Comparison of ENCODE assay signal across 10 cellular contexts in the genomic region with DNA sequence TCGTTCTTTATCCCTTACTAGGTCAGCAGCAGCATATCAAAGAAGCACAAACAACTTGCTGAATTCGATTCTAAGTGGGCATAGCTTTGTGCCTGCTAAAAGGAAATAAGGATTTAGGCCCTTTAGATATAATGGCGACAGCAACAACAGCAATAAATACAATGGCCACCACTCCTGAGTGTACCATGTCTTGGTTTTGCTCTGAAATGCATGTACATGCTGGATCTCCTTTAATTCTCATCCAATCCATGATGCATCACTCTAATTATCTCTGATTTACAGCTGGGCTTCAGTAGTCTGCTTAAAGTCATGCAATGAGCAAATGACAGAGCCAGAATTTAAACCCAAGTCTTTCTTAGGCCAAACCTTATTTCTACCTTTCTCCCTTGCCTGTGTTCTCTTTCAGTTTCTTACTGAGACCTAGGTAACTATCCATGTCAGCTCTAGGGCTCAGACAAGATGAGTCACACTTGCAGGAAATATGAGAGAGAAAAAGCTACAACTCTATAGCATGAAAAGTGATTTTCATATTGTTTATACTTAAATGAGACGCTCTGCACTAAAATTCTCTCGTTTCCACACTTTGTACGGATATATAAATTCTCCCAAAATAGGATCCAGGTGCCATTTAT.
DNase-seq lines count a peak whose midpoint lies in the region; ATAC-seq and TF ChIP-seq lines count a peak whose summit lies in the region.
"Had no signal": no experiment of that assay in that cellular context is flagged by ENCODE, and none has a peak within 500 bp of the region (broad histone marks: within the 10 kb centered on the region; RNA-seq: fewer than 3 reads in every experiment).

No MANE protein-coding gene starts in this region.

- H3K27ac Mint-ChIP-seq in activated naive CD4-positive, alpha-beta T cell treated with anti-CD3 and anti-CD28 coated beads for 36 hours, result no peak overlapping the region
- H3K27ac Mint-ChIP-seq: effector memory CD8-positive, alpha-beta T cell had no signal

- dilution Hi-C loops in mammary epithelial cell (cut with HindIII; ENCODE audit: low sequenced_read_pairs), result no loop called here

- H3K4me1 Mint-ChIP-seq in activated naive CD4-positive, alpha-beta T cell treated with anti-CD3 and anti-CD28 coated beads for 36 hours (ENCODE audit: low read depth), result peaks cover 10% of the 10 kb centered on the region

- no peak overlapping the region for H3K4me3 ChIP-seq in mammary epithelial cell (replicated peaks in 1 of 3; ENCODE audit: insufficient read depth in 1 of 3, low read depth in 2 of 3, low read length in 3 of 3)

- H2AFZ ChIP-seq in mammary epithelial cell (ENCODE audit: low read depth, low read length), result peak overlapping the region; percentile 84

- no peaks in the 10 kb centered on the region for H3K9me3 ChIP-seq in mammary epithelial cell (replicated peaks; ENCODE audit: insufficient read depth, low read length)

- intact Hi-C loops in mammary epithelial cell (cut with micrococcal nuclease), result no loop called here
- intact Hi-C loops in activated naive CD4-positive, alpha-beta T cell treated with anti-CD3 and anti-CD28 coated beads for 36 hours (cut with micrococcal nuclease), result loop anchor here (1.0 to 2.0 kb wide), 2 partner anchors 25 to 267 kb away; no protein-coding TSS in a partner anchor

- H3K4me2 ChIP-seq in mammary epithelial cell (ENCODE audit: insufficient read depth, low read depth, low read length), result peak overlapping the region; percentile 62

- ATAC-seq in GM19351 (IDR thresholded peaks at IDR 0.05; ENCODE audit: unreplicated experiment) (peak; percentile 81), HG03565 (IDR thresholded peaks at IDR 0.05; ENCODE audit: unreplicated experiment) (peak; percentile 73)
- ATAC-seq: effector memory CD8-positive, alpha-beta T cell had no signal

- TF ChIP-seq CTCF in mammary epithelial cell (conservative IDR thresholded peaks at IDR 0.05 in 1 of 2, IDR thresholded peaks at IDR 0.05 in 1 of 2; ENCODE audit: extremely low read depth in 1 of 2, insufficient read depth in 1 of 2, low read depth in 1 of 2, low read length in 2 of 2), result no peak

- peak overlapping the region; percentile 59 for H3K27ac ChIP-seq in mammary epithelial cell (ENCODE audit: insufficient read depth, low read depth, low read length)

- no peaks in the 10 kb centered on the region for H3K27me3 ChIP-seq in mammary epithelial cell (ENCODE audit: insufficient read depth, low read length)

- H4K20me1 ChIP-seq in mammary epithelial cell (ENCODE audit: insufficient read depth, low read length), result no peaks in the 10 kb centered on the region

- BruUV-seq in mammary epithelial cell (replicated peaks; lab: Mats Ljungman, UMichigan), result no TSS peak

- CTCF ChIA-PET in mammary epithelial cell (lab: Charles Lee; ENCODE audit: low non-redundant PET), result no interaction called here
- CTCF ChIA-PET in activated naive CD4-positive, alpha-beta T cell treated with anti-CD3 and anti-CD28 coated beads for 36 hours (lab: Charles Lee), result interaction anchor here (1.0 kb wide), 1 partner anchor 44 kb away, joined by 3 read pairs; no protein-coding TSS in a partner anchor

- in situ Hi-C loops in mammary epithelial cell (cut with MboI; ENCODE audit: low sequenced_read_pairs in 2 of 2), result no loop called here

- peaks cover 36% of the 10 kb centered on the region for H3K4me1 ChIP-seq in mammary epithelial cell (ENCODE audit: insufficient read depth, low read length)

- H3K9me3 Mint-ChIP-seq in activated naive CD4-positive, alpha-beta T cell treated with anti-CD3 and anti-CD28 coated beads for 36 hours, result no peaks in the 10 kb centered on the region
- H3K9me3 Mint-ChIP-seq: effector memory CD8-positive, alpha-beta T cell had no signal

- peak; percentile 52 for DNase-seq in mammary epithelial cell
- DNase-seq in renal cortical epithelial cell (ENCODE audit: low read depth), result peak; percentile 73
- DNase-seq in NK-92 treated with Interleukin-12 subunit alpha and Interleukin-12 subunit beta, amount 100 ng/mL, for 24 hours (lab: John Stamatoyannopoulos, UW), result no peak
- DNase-seq in activated naive CD4-positive, alpha-beta T cell treated with anti-CD3 and anti-CD28 coated beads for 36 hours, result no peak
- DNase-seq in CD1c-positive myeloid dendritic cell (ENCODE audit: extremely low spot score), result no peak
- DNase-seq: activated CD8-positive, alpha-beta memory T cell treated with anti-CD3 and anti-CD28 coated beads, Interleukin-2, amount 50 U/mL, for 48 hours; effector memory CD8-positive, alpha-beta T cell; NCI-H1417 had no signal

- H3K9ac ChIP-seq in mammary epithelial cell (ENCODE audit: insufficient read depth, low read length), result peak overlapping the region; percentile 8

- 77% methylated on average over 6 of the region's 6 CpGs for WGBS in mammary epithelial cell (ENCODE audit: low coverage, missing lambda C conversion rate)

- H3K4me3 Mint-ChIP-seq in activated naive CD4-positive, alpha-beta T cell treated with anti-CD3 and anti-CD28 coated beads for 36 hours, result no peak overlapping the region
- H3K4me3 Mint-ChIP-seq: effector memory CD8-positive, alpha-beta T cell had no signal

- H3K36me3 ChIP-seq in mammary epithelial cell (ENCODE audit: insufficient read depth, low read length), result no peaks in the 10 kb centered on the region

- H3K36me3 Mint-ChIP-seq in activated naive CD4-positive, alpha-beta T cell treated with anti-CD3 and anti-CD28 coated beads for 36 hours (ENCODE audit: low read depth), result no peaks in the 10 kb centered on the region

- peaks cover 2% of the 10 kb centered on the region for H3K27me3 Mint-ChIP-seq in activated naive CD4-positive, alpha-beta T cell treated with anti-CD3 and anti-CD28 coated beads for 36 hours (ENCODE audit: low read depth)

- no peaks in the 10 kb centered on the region for H3K79me2 ChIP-seq in mammary epithelial cell (ENCODE audit: insufficient read depth, low read length)

Comparison
In these comparisons a context has a peak if more than half of its experiments do, and no peak if none do; other contexts are left out.
1. DNase-seq: peak in mammary epithelial cell (single experiment) and renal cortical epithelial cell (single experiment); none in NK-92 treated with Interleukin-12 subunit alpha and Interleukin-12 subunit beta, amount 100 ng/mL, for 24 hours (single experiment), activated naive CD4-positive, alpha-beta T cell treated with anti-CD3 and anti-CD28 coated beads for 36 hours (single experiment) and CD1c-positive myeloid dendritic cell (single experiment).